ENCODE assay signal across 10 cellular contexts in genomic region chr12:68871899-68872298, GRCh38.
A peak's percentile ranks its signal among the peaks of the same experiment; 100 is the strongest.
DNase-seq lines count a peak whose midpoint lies in the region; ATAC-seq and TF ChIP-seq lines count a peak whose summit lies in the region.
"Had no signal": no experiment of that assay in that cellular context is flagged by ENCODE, and none has a peak within 500 bp of the region (broad histone marks: within the 10 kb centered on the region; RNA-seq: fewer than 3 reads in every experiment).

No MANE protein-coding gene starts in this region.

- no peaks in the 10 kb centered on the region for H3K36me3 ChIP-seq in SU-DHL-6 (ENCODE audit: low read length)
- peaks cover 66% of the 10 kb centered on the region for H3K36me3 ChIP-seq in lower lobe of right lung
- H3K36me3 ChIP-seq: thoracic aorta had no signal

- H3K27me3 Mint-ChIP-seq in activated T-cell treated with anti-CD3 and anti-CD28 coated beads, Interleukin-2, amount 50 U/mL, for 24 hours: peaks cover 3% of the 10 kb centered on the region

- intact Hi-C loops in lower lobe of right lung (cut with DNase I): no loop called here

- no peaks in the 10 kb centered on the region for H3K9me2 ChIP-seq in SU-DHL-6 (replicated peaks; ENCODE audit: insufficient read depth, low read length)

- ATAC-seq in HG02610 (IDR thresholded peaks at IDR 0.05; ENCODE audit: unreplicated experiment) (peak; percentile 56), lower lobe of right lung (peak; percentile 32 to 47), HG02571 (IDR thresholded peaks at IDR 0.05; ENCODE audit: unreplicated experiment) (no peak), HG03097 (IDR thresholded peaks at IDR 0.05; ENCODE audit: low FRiP score, unreplicated experiment) (no peak)
- ATAC-seq: naive thymus-derived CD8-positive, alpha-beta T cell had no signal

- H2AFZ ChIP-seq in SU-DHL-6 (ENCODE audit: low read depth, low read length, severe bottlenecking): peak overlapping the region; percentile 64

- H3K27ac ChIP-seq in SU-DHL-6 (ENCODE audit: low read depth, low read length) (no peak overlapping the region), lower lobe of right lung (no peak overlapping the region)
- H3K27ac ChIP-seq: thoracic aorta had no signal

- no peak overlapping the region for H3K4me2 ChIP-seq in SU-DHL-6 (ENCODE audit: low read depth, low read length, poor library complexity, severe bottlenecking)

- peaks cover 22% of the 10 kb centered on the region for H3K36me3 Mint-ChIP-seq in activated T-cell treated with anti-CD3 and anti-CD28 coated beads, Interleukin-2, amount 50 U/mL, for 24 hours (ENCODE audit: low read depth)

- DNase-seq in GM12865 (ENCODE audit: low read depth): peak; percentile 57
- no peak for DNase-seq in lower lobe of right lung
- no peak for DNase-seq in activated T-cell treated with anti-CD3 and anti-CD28 coated beads, Interleukin-2, amount 50 U/mL, for 24 hours
- DNase-seq: activated effector memory CD4-positive, alpha-beta T cell treated with Interleukin-2 at 50 U/mL for 16 hours; naive thymus-derived CD8-positive, alpha-beta T cell had no signal

- no peak overlapping the region for H3K4me3 Mint-ChIP-seq in activated T-cell treated with anti-CD3 and anti-CD28 coated beads, Interleukin-2, amount 50 U/mL, for 24 hours
- H3K4me3 Mint-ChIP-seq: naive thymus-derived CD8-positive, alpha-beta T cell had no signal

- H3F3A ChIP-seq in SU-DHL-6 (ENCODE audit: insufficient read depth): no peaks in the 10 kb centered on the region

- no peaks in the 10 kb centered on the region for H3K79me2 ChIP-seq in SU-DHL-6 (ENCODE audit: insufficient read depth, low read length)

- no peaks in the 10 kb centered on the region for H4K20me1 ChIP-seq in SU-DHL-6 (ENCODE audit: low read depth, low read length)

- H3K9me3 ChIP-seq in SU-DHL-6 (ENCODE audit: insufficient read depth, low read length) (no peaks in the 10 kb centered on the region), lower lobe of right lung (no peaks in the 10 kb centered on the region)
- H3K9me3 ChIP-seq: thoracic aorta had no signal

- H3K4me3 ChIP-seq in GM12865 (ENCODE audit: low read depth, low read length): no peak overlapping the region
- no peak overlapping the region for H3K4me3 ChIP-seq in SU-DHL-6 (ENCODE audit: insufficient read depth, low read length, poor library complexity, severe bottlenecking)
- no peak overlapping the region for H3K4me3 ChIP-seq in lower lobe of right lung
- H3K4me3 ChIP-seq: thoracic aorta had no signal

- no peaks in the 10 kb centered on the region for H3K4me1 ChIP-seq in lower lobe of right lung

- peak; percentile 50 for TF ChIP-seq CTCF in GM12865 (IDR thresholded peaks at IDR 0.05; ENCODE audit: insufficient read depth, low read depth, low read length, missing control alignments)
- peak; percentile 41 for TF ChIP-seq CTCF in SU-DHL-6 (IDR thresholded peaks at IDR 0.05; ENCODE audit: insufficient read depth, low read length, poor library complexity, severe bottlenecking)
- peak; percentile 11 for TF ChIP-seq CTCF in lower lobe of right lung (IDR thresholded peaks at IDR 0.05)

- no peaks in the 10 kb centered on the region for H3K9me3 Mint-ChIP-seq in activated T-cell treated with anti-CD3 and anti-CD28 coated beads, Interleukin-2, amount 50 U/mL, for 24 hours
- H3K9me3 Mint-ChIP-seq: naive thymus-derived CD8-positive, alpha-beta T cell had no signal

- no peaks in the 10 kb centered on the region for H3K4me1 Mint-ChIP-seq in activated T-cell treated with anti-CD3 and anti-CD28 coated beads, Interleukin-2, amount 50 U/mL, for 24 hours (ENCODE audit: low read depth)
- H3K4me1 Mint-ChIP-seq: naive thymus-derived CD8-positive, alpha-beta T cell had no signal

- H3K27ac Mint-ChIP-seq in activated T-cell treated with anti-CD3 and anti-CD28 coated beads, Interleukin-2, amount 50 U/mL, for 24 hours: no peak overlapping the region

- H3K27me3 ChIP-seq in SU-DHL-6 (ENCODE audit: low read length) (no peaks in the 10 kb centered on the region), lower lobe of right lung (ENCODE audit: low read depth) (no peaks in the 10 kb centered on the region)

- no peak overlapping the region for H3K9ac ChIP-seq in SU-DHL-6 (ENCODE audit: low read length)

Comparison
In these comparisons a context has a peak if more than half of its experiments do, and no peak if none do; other contexts are left out.
1. ATAC-seq: peak in HG02610 (single experiment) and lower lobe of right lung (2 of 2); none in HG02571 (single experiment) and HG03097 (single experiment).
2. Peak in every context shown above with its lines, with median percentiles within 50 percentile points of each other: CTCF ChIP-seq.